In genomic region chr2:217193431-217194075, GRCh38 we compare ENCODE assay signal across 19 cellular contexts.
DNase-seq lines count a peak whose midpoint lies in the region; ATAC-seq and TF ChIP-seq lines count a peak whose summit lies in the region.
"Had no signal": no experiment of that assay in that cellular context is flagged by ENCODE, and none has a peak within 500 bp of the region (broad histone marks: within the 10 kb centered on the region; RNA-seq: fewer than 3 reads in every experiment).

No MANE protein-coding gene starts in this region.

- no peaks in the 10 kb centered on the region for H3K27me3 Mint-ChIP-seq in MCF 10A (ENCODE audit: insufficient read depth, unreplicated experiment)
- no peaks in the 10 kb centered on the region for H3K27me3 Mint-ChIP-seq in glutamatergic neuron (ENCODE audit: unreplicated experiment)

- intact Hi-C loops in MCF 10A (cut with micrococcal nuclease): no loop called here

- H3K36me3 Mint-ChIP-seq in MCF 10A (ENCODE audit: insufficient read depth, unreplicated experiment) (no peaks in the 10 kb centered on the region), glutamatergic neuron (ENCODE audit: unreplicated experiment) (peaks cover 4% of the 10 kb centered on the region)
- H3K36me3 Mint-ChIP-seq: CD8-positive, alpha-beta T cell had no signal

- H3K27ac Mint-ChIP-seq in MCF 10A (ENCODE audit: low read depth, unreplicated experiment): no peak overlapping the region
- peak overlapping the region; percentile 84 for H3K27ac Mint-ChIP-seq in glutamatergic neuron (ENCODE audit: unreplicated experiment)
- H3K27ac Mint-ChIP-seq: CD8-positive, alpha-beta T cell had no signal

- ATAC-seq in HG03565 (IDR thresholded peaks at IDR 0.05; ENCODE audit: unreplicated experiment): no peak
- ATAC-seq: CD8-positive, alpha-beta T cell; SK-N-SH treated with all-trans-retinoic acid at 6 μM for 48 hours had no signal

- TF ChIP-seq CTCF in MCF 10A (IDR thresholded peaks at IDR 0.05; ENCODE audit: unreplicated experiment) (no peak), glutamatergic neuron (IDR thresholded peaks at IDR 0.05; ENCODE audit: partially characterized antibody, unreplicated experiment) (no peak)

- CTCF ChIA-PET in MCF 10A (lab: Yijun Ruan, JAX): interaction anchor here (0.6 to 1.0 kb wide), 3 partner anchors 497 to 504 kb away, joined by 3 read pairs; no protein-coding TSS in a partner anchor

- BruUV-seq in MCF 10A (replicated peaks; lab: Mats Ljungman, UMichigan): no TSS peak

- POLR2A ChIA-PET in MCF 10A (lab: Yijun Ruan, JAX): interaction anchor here (0.7 kb wide), 1 partner anchor 293 kb away, joined by 3 read pairs; no protein-coding TSS in a partner anchor

- H3K4me1 Mint-ChIP-seq in MCF 10A (ENCODE audit: insufficient read depth, unreplicated experiment): no peaks in the 10 kb centered on the region
- peaks cover 16% of the 10 kb centered on the region for H3K4me1 Mint-ChIP-seq in glutamatergic neuron (ENCODE audit: low read depth, unreplicated experiment)

- no peak overlapping the region for H3K4me3 Mint-ChIP-seq in MCF 10A (ENCODE audit: unreplicated experiment)
- H3K4me3 Mint-ChIP-seq in glutamatergic neuron (ENCODE audit: unreplicated experiment): peak overlapping the region; percentile 47
- H3K4me3 Mint-ChIP-seq: CD8-positive, alpha-beta T cell had no signal

- DNase-seq in NCI-H2171 (lab: John Stamatoyannopoulos, UW): peak; percentile 9
- no peak for DNase-seq in NCI-H2171 treated with DMSO at 0.1 percent for 48 hours (lab: John Stamatoyannopoulos, UW)
- peak; percentile 6 for DNase-seq in MCF 10A (ENCODE audit: unreplicated experiment)
- no peak for DNase-seq in glutamatergic neuron
- DNase-seq in DMS 273 treated with DMSO at 0.1 percent for 48 hours (lab: John Stamatoyannopoulos, UW): no peak
- no peak for DNase-seq in NCI-H748 (lab: John Stamatoyannopoulos, UW; ENCODE audit: unreplicated experiment)
- no peak for DNase-seq in Kasumi-1 (lab: John Stamatoyannopoulos, UW)
- DNase-seq: AML-193; C1 segment of cervical spinal cord; CD8-positive, alpha-beta T cell; DMS153; GDM1; Karpas-422; MG63; NCI-H187 treated with DMSO at 0.1 percent for 48 hours; NCI-H2107; NCI-H526 had no signal

- peaks cover 8% of the 10 kb centered on the region for H3K9me3 Mint-ChIP-seq in MCF 10A (ENCODE audit: unreplicated experiment)
- H3K9me3 Mint-ChIP-seq in glutamatergic neuron (ENCODE audit: unreplicated experiment): peaks cover 3% of the 10 kb centered on the region

Comparison
In these comparisons a context has a peak if more than half of its experiments do, and no peak if none do; other contexts are left out.
1. DNase-seq: peak in NCI-H2171 (single experiment) and MCF 10A (single experiment); none in NCI-H2171 treated with DMSO at 0.1 percent for 48 hours (single experiment), glutamatergic neuron (single experiment), DMS 273 treated with DMSO at 0.1 percent for 48 hours (single experiment), NCI-H748 (single experiment) and Kasumi-1 (0 of 2).